18 cellular contexts compared by ENCODE assay signal in genomic region chr22:42173183-42173926, GRCh38. TPM values are rescaled to one million over a fixed set of nuclear protein-coding genes. Genes with fewer than 3 reads are reported as not detected.
A peak's percentile ranks its signal among the peaks of the same experiment; 100 is the strongest.
DNase-seq lines count a peak whose midpoint lies in the region; ATAC-seq and TF ChIP-seq lines count a peak whose summit lies in the region.
"Had no signal": no experiment of that assay in that cellular context is flagged by ENCODE, and none has a peak within 500 bp of the region (broad histone marks: within the 10 kb centered on the region; RNA-seq: fewer than 3 reads in every experiment).

No MANE protein-coding gene starts in this region.

- WGBS in gastroesophageal sphincter (ENCODE audit: low coverage in 1 of 2), 2 donors, result 66 to 78% methylated on average over 2 to 6 of the region's 6 CpGs

- H3K27me3 ChIP-seq in CD8-positive, alpha-beta T cell (ENCODE audit: insufficient read depth, low read length), result no peaks in the 10 kb centered on the region
- H3K27me3 ChIP-seq in gastroesophageal sphincter, result no peaks in the 10 kb centered on the region
- H3K27me3 ChIP-seq: neutrophil, right atrium auricular region had no signal

- H3K27ac Mint-ChIP-seq in CD8-positive, alpha-beta T cell, result peak overlapping the region; percentile 57
- no peak overlapping the region for H3K27ac Mint-ChIP-seq in activated naive CD8-positive, alpha-beta T cell treated with anti-CD3 and anti-CD28 coated beads for 36 hours

- no peak overlapping the region for H3K4me3 ChIP-seq in CD8-positive, alpha-beta T cell (ENCODE audit: low read depth, low read length)
- H3K4me3 ChIP-seq in SK-N-MC (no peak overlapping the region), gastroesophageal sphincter (no peak overlapping the region)
- H3K4me3 ChIP-seq: PC-9, right atrium auricular region had no signal

- no peaks in the 10 kb centered on the region for H3K9me3 ChIP-seq in CD8-positive, alpha-beta T cell (ENCODE audit: low read length)
- no peaks in the 10 kb centered on the region for H3K9me3 ChIP-seq in SK-N-MC (ENCODE audit: low read depth, low read length)
- H3K9me3 ChIP-seq in gastroesophageal sphincter, result no peaks in the 10 kb centered on the region
- H3K9me3 ChIP-seq: neutrophil, right atrium auricular region had no signal

- H3K36me3 Mint-ChIP-seq in CD8-positive, alpha-beta T cell, result peaks cover 44% of the 10 kb centered on the region
- peaks cover 27% of the 10 kb centered on the region for H3K36me3 Mint-ChIP-seq in activated naive CD8-positive, alpha-beta T cell treated with anti-CD3 and anti-CD28 coated beads for 36 hours

- no peak for TF ChIP-seq POLR2A in gastroesophageal sphincter (IDR thresholded peaks at IDR 0.05)

- POLR2A ChIA-PET in CD8-positive, alpha-beta T cell (lab: Charles Lee), result interaction anchor here (1.2 to 1.7 kb wide), 3 partner anchors 14 to 271 kb away, joined by 3 to 4 read pairs (median 4); partner anchors contain the start of gene NDUFA6

- CTCF ChIA-PET in CD8-positive, alpha-beta T cell (lab: Charles Lee), result interaction anchor here (0.8 to 5.8 kb wide), 2 partner anchors 264 to 271 kb away, joined by 3 to 63 read pairs; no protein-coding TSS in a partner anchor

- no peak for TF ChIP-seq CTCF in CD8-positive, alpha-beta T cell (IDR thresholded peaks at IDR 0.05)
- no peak for TF ChIP-seq CTCF in gastroesophageal sphincter (IDR thresholded peaks at IDR 0.05)

- no peaks in the 10 kb centered on the region for H3K9me3 Mint-ChIP-seq in CD8-positive, alpha-beta T cell
- H3K9me3 Mint-ChIP-seq in activated naive CD8-positive, alpha-beta T cell treated with anti-CD3 and anti-CD28 coated beads for 36 hours, result no peaks in the 10 kb centered on the region
- H3K9me3 Mint-ChIP-seq: immature natural killer cell had no signal

- no peak for DNase-seq in CD8-positive, alpha-beta T cell
- DNase-seq in SK-N-MC (ENCODE audit: low read depth, low spot score) (no peak), renal cortical epithelial cell (ENCODE audit: low read depth) (peak; percentile 51), NCI-H146 treated with DMSO at 0.1 percent for 48 hours (lab: John Stamatoyannopoulos, UW; ENCODE audit: unreplicated experiment) (no peak)
- no peak for DNase-seq in activated naive CD8-positive, alpha-beta T cell treated with anti-CD3 and anti-CD28 coated beads for 36 hours
- DNase-seq in activated naive CD4-positive, alpha-beta T cell treated with Interleukin-2 at 50 U/mL for 16 hours, result no peak
- DNase-seq: anterior cingulate cortex; DMS79 treated with DMSO at 0.1 percent for 48 hours; NCI-H2029 treated with DMSO at 0.1 percent for 48 hours; NCI-H748 treated with DMSO at 0.1 percent for 48 hours; PC-9; stimulated activated CD4-positive, alpha-beta T cell treated with anti-CD3 and anti-CD28 coated beads, Interleukin-1b, Interleukin-23, amount 100 ng/mL, for 48 hours had no signal

- H3K27me3 Mint-ChIP-seq in CD8-positive, alpha-beta T cell (ENCODE audit: low read depth), result no peaks in the 10 kb centered on the region
- no peaks in the 10 kb centered on the region for H3K27me3 Mint-ChIP-seq in activated naive CD8-positive, alpha-beta T cell treated with anti-CD3 and anti-CD28 coated beads for 36 hours

- H3K4me1 ChIP-seq in CD8-positive, alpha-beta T cell (ENCODE audit: insufficient read depth, low read length), result peaks cover 8% of the 10 kb centered on the region
- H3K4me1 ChIP-seq in gastroesophageal sphincter, result peaks cover 0 to 41% (median 9%) of the 10 kb centered on the region in 3 donors

- no peak overlapping the region for H3K4me3 Mint-ChIP-seq in CD8-positive, alpha-beta T cell
- H3K4me3 Mint-ChIP-seq in activated naive CD8-positive, alpha-beta T cell treated with anti-CD3 and anti-CD28 coated beads for 36 hours, result no peak overlapping the region

- no peak for ATAC-seq in CD8-positive, alpha-beta T cell
- ATAC-seq in gastroesophageal sphincter (peak; percentile 28), HG02588 (IDR thresholded peaks at IDR 0.05; ENCODE audit: unreplicated experiment) (no peak)

- no peak overlapping the region for H3K27ac ChIP-seq in CD8-positive, alpha-beta T cell (ENCODE audit: low read depth, low read length)
- H3K27ac ChIP-seq in SK-N-MC (peak overlapping the region; percentile 10; the same call in 1 of the 2 replicates), gastroesophageal sphincter (no peak overlapping the region)
- H3K27ac ChIP-seq: epithelial cell of prostate, neutrophil, PC-9, right atrium auricular region had no signal

- intact Hi-C loops in CD8-positive, alpha-beta T cell (cut with DNase I, micrococcal nuclease), result no loop called here

- no peak overlapping the region for H3K9ac ChIP-seq in SK-N-MC (ENCODE audit: insufficient read length)

- no peak for TF ChIP-seq EP300 in gastroesophageal sphincter (IDR thresholded peaks at IDR 0.05)

- peaks cover 7% of the 10 kb centered on the region for H3K36me3 ChIP-seq in CD8-positive, alpha-beta T cell (ENCODE audit: insufficient read depth, low read length)
- H3K36me3 ChIP-seq in SK-N-MC (ENCODE audit: insufficient read depth, low read length) (peaks cover 18% of the 10 kb centered on the region; the same call in 1 of the 2 replicates), gastroesophageal sphincter (peaks cover 0 to 34% of the 10 kb centered on the region in 2 donors)

- peaks cover 45% of the 10 kb centered on the region for H3K4me1 Mint-ChIP-seq in CD8-positive, alpha-beta T cell (ENCODE audit: low read depth)
- peaks cover 44% of the 10 kb centered on the region for H3K4me1 Mint-ChIP-seq in activated naive CD8-positive, alpha-beta T cell treated with anti-CD3 and anti-CD28 coated beads for 36 hours

RNA-seq across cellular contexts. Expression of gene CYP2D6, which starts 42.7 kb away (rescaled TPM):
- total RNA-seq in CD8-positive, alpha-beta T cell, result 1 to 10 TPM; 2.8 to 3.1 TPM
- total RNA-seq in gastroesophageal sphincter (1 to 10 TPM in 1 of 4 donors, under 1 TPM in 2, not detected in 1; 0.23 to 2.3 (median 0.40) TPM), renal cortical epithelial cell (0.17 and 0.89 TPM in 2 replicates)
- total RNA-seq in activated naive CD8-positive, alpha-beta T cell treated with anti-CD3 and anti-CD28 coated beads for 36 hours, result 1 to 10 TPM; 1.6 to 2.4 TPM
- total RNA-seq: right atrium auricular region had no signal
